ENCODE assay signal across 11 cellular contexts in the genomic region with DNA sequence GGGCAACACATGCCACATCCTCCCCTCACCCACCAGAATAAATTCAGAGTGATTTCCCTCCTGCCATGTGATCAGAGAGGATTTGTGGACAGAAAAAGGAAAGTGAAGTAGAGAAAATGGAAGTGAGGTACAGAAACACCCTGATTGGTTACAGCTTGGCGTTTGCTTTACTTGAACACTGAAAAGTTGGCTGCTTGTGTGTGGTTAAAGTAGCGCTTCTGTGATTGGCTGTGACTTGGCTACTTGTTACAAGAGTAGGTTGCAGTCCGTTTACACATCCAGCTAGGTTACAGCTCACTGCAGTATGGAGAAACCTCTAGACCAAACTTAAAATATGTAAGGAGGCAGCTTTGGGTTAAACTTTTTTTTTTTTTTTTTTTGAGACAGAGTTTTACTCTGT.
DNase-seq lines count a peak whose midpoint lies in the region; ATAC-seq and TF ChIP-seq lines count a peak whose summit lies in the region.
"Had no signal": no experiment of that assay in that cellular context is flagged by ENCODE, and none has a peak within 500 bp of the region (broad histone marks: within the 10 kb centered on the region; RNA-seq: fewer than 3 reads in every experiment).

No MANE protein-coding gene starts in this region.

- H2AFZ ChIP-seq in GM23338: peak overlapping the region; percentile 81; the same call in 1 of the 2 replicates

- TF ChIP-seq EP300 in gastroesophageal sphincter (IDR thresholded peaks at IDR 0.05): no peak

- WGBS in right cardiac atrium: 90% methylated on average over 3 of the region's 3 CpGs
- WGBS in adrenal gland, 4 donors: 86 to 92% (median 89%) methylated on average over 3 of the region's 3 CpGs
- 79 to 92% methylated on average over 2 to 3 of the region's 3 CpGs for WGBS in gastroesophageal sphincter (ENCODE audit: low coverage in 1 of 2), 2 donors

- no peak overlapping the region for H3K4me2 ChIP-seq in GM23338

- H3K4me1 ChIP-seq in GM23338 (ENCODE audit: insufficient read depth): peaks cover 18% of the 10 kb centered on the region
- H3K4me1 ChIP-seq in right cardiac atrium (ENCODE audit: control insufficient read depth, insufficient read depth, low read length): no peaks in the 10 kb centered on the region
- H3K4me1 ChIP-seq in adrenal gland (replicated peaks in 1 of 2): no peaks in the 10 kb centered on the region
- peaks cover 0 to 2% (median 0%) of the 10 kb centered on the region in 3 donors for H3K4me1 ChIP-seq in gastroesophageal sphincter

- H4K20me1 ChIP-seq in GM23338 (replicated peaks; ENCODE audit: insufficient read depth): no peaks in the 10 kb centered on the region

- H3K9me3 ChIP-seq in right cardiac atrium (ENCODE audit: control insufficient read depth, low read length) (no peaks in the 10 kb centered on the region), adrenal gland (replicated peaks in 1 of 3) (no peaks in the 10 kb centered on the region), gastroesophageal sphincter (no peaks in the 10 kb centered on the region)

- H3K36me3 Mint-ChIP-seq in GM23338 (ENCODE audit: low read depth) (no peaks in the 10 kb centered on the region), natural killer cell (no peaks in the 10 kb centered on the region)
- H3K36me3 Mint-ChIP-seq: T-cell had no signal

- H3K27me3 Mint-ChIP-seq in GM23338 (ENCODE audit: insufficient read depth, low read depth, poor library complexity) (no peaks in the 10 kb centered on the region), natural killer cell (ENCODE audit: low read depth in 2 of 2) (peaks cover 0 to 3% of the 10 kb centered on the region in 2 donors)
- H3K27me3 Mint-ChIP-seq: activated T-helper 17 cell treated with anti-CD3 and anti-CD28 coated beads, Interleukin-2, amount 50 U/mL, for 72 hours; T-cell had no signal

- H3K4me3 ChIP-seq in GM23338: no peak overlapping the region
- H3K4me3 ChIP-seq in right cardiac atrium (ENCODE audit: low read length): no peak overlapping the region
- no peak overlapping the region for H3K4me3 ChIP-seq in adrenal gland
- H3K4me3 ChIP-seq in gastroesophageal sphincter: no peak overlapping the region

- no peak for DNase-seq in GM23338 (ENCODE audit: low spot score)
- no peak for DNase-seq in natural killer cell
- DNase-seq in right cardiac atrium: no peak
- no peak for DNase-seq in NCI-H2081 (lab: John Stamatoyannopoulos, UW)
- no peak for DNase-seq in adrenal gland
- DNase-seq: Kasumi-1 had no signal

- no peaks in the 10 kb centered on the region for H3K27me3 ChIP-seq in GM23338 (ENCODE audit: insufficient read depth)
- H3K27me3 ChIP-seq in right cardiac atrium (ENCODE audit: control insufficient read depth, insufficient read depth): no peaks in the 10 kb centered on the region
- no peaks in the 10 kb centered on the region for H3K27me3 ChIP-seq in adrenal gland
- no peaks in the 10 kb centered on the region for H3K27me3 ChIP-seq in gastroesophageal sphincter

- H3K4me3 Mint-ChIP-seq in GM23338 (no peak overlapping the region), natural killer cell (peak overlapping the region; percentile 53)
- H3K4me3 Mint-ChIP-seq: activated T-helper 17 cell treated with anti-CD3 and anti-CD28 coated beads, Interleukin-2, amount 50 U/mL, for 72 hours; T-cell had no signal

- no peak for TF ChIP-seq CTCF in GM23338 (conservative IDR thresholded peaks at IDR 0.05; ENCODE audit: low read depth in 2 of 2)
- TF ChIP-seq CTCF in natural killer cell (IDR thresholded peaks at IDR 0.05): no peak
- no peak for TF ChIP-seq CTCF in adrenal gland (IDR thresholded peaks at IDR 0.05)
- no peak for TF ChIP-seq CTCF in gastroesophageal sphincter (IDR thresholded peaks at IDR 0.05)

- intact Hi-C loops in natural killer cell (cut with micrococcal nuclease): loop anchor here (1.0 kb wide), 1 partner anchor 84 kb away; no protein-coding TSS in a partner anchor
- intact Hi-C loops in right cardiac atrium (cut with DNase I): no loop called here
- intact Hi-C loops in adrenal gland (cut with DNase I): no loop called here

- no peaks in the 10 kb centered on the region for H3K79me2 ChIP-seq in GM23338 (replicated peaks; ENCODE audit: insufficient read depth)

- H3K4me1 Mint-ChIP-seq in GM23338 (peaks cover 11% of the 10 kb centered on the region), natural killer cell (peaks cover 17 to 18% of the 10 kb centered on the region in 2 donors)
- H3K4me1 Mint-ChIP-seq: activated T-helper 17 cell treated with anti-CD3 and anti-CD28 coated beads, Interleukin-2, amount 50 U/mL, for 72 hours; T-cell had no signal

- H3K36me3 ChIP-seq in GM23338 (ENCODE audit: insufficient read depth) (no peaks in the 10 kb centered on the region), adrenal gland (replicated peaks in 1 of 2) (no peaks in the 10 kb centered on the region), gastroesophageal sphincter (no peaks in the 10 kb centered on the region)

- no peak for TF ChIP-seq POLR2A in adrenal gland (IDR thresholded peaks at IDR 0.05)
- TF ChIP-seq POLR2A in gastroesophageal sphincter (IDR thresholded peaks at IDR 0.05): no peak

- ATAC-seq in GM18907 (IDR thresholded peaks at IDR 0.05; ENCODE audit: unreplicated experiment) (peak; percentile 67), GM23338 (no peak), HG03460 (IDR thresholded peaks at IDR 0.05; ENCODE audit: unreplicated experiment) (peak; percentile 55), natural killer cell (peak; percentile 63 to 81 (median 66)), right cardiac atrium (no peak), gastroesophageal sphincter (no peak)
- ATAC-seq: T-cell had no signal

- no peak overlapping the region for H3K27ac ChIP-seq in GM23338 (ENCODE audit: low read depth)
- H3K27ac ChIP-seq in right cardiac atrium (ENCODE audit: low read length): no peak overlapping the region
- H3K27ac ChIP-seq in adrenal gland: no peak overlapping the region
- no peak overlapping the region for H3K27ac ChIP-seq in gastroesophageal sphincter

- H3K9me3 Mint-ChIP-seq in GM23338: no peaks in the 10 kb centered on the region
- no peaks in the 10 kb centered on the region for H3K9me3 Mint-ChIP-seq in natural killer cell

- H3F3A ChIP-seq in GM23338 (replicated peaks; ENCODE audit: low read depth): no peaks in the 10 kb centered on the region

- H3K9me2 ChIP-seq in GM23338 (ENCODE audit: insufficient read depth): peaks cover 3% of the 10 kb centered on the region; the same call in 1 of the 2 replicates

- H3K27ac Mint-ChIP-seq in GM23338 (no peak overlapping the region), natural killer cell (peak overlapping the region; percentile 68 to 80)
- H3K27ac Mint-ChIP-seq: activated T-helper 17 cell treated with anti-CD3 and anti-CD28 coated beads, Interleukin-2, amount 50 U/mL, for 72 hours; T-cell had no signal

TF ChIP-seq in GM23338, 12 proteins besides CTCF, POLR2A, EP300 and RAD21:
- TF ChIP-seq EZH2 (IDR thresholded peaks at IDR 0.05; ENCODE audit: low read depth, unreplicated experiment): no peak
- no peak for TF ChIP-seq JUNB (IDR thresholded peaks at IDR 0.05; ENCODE audit: unreplicated experiment)
- TF ChIP-seq EZH2phosphoT487 (IDR thresholded peaks at IDR 0.05; ENCODE audit: unreplicated experiment): no peak
- TF ChIP-seq, protein P1, sequence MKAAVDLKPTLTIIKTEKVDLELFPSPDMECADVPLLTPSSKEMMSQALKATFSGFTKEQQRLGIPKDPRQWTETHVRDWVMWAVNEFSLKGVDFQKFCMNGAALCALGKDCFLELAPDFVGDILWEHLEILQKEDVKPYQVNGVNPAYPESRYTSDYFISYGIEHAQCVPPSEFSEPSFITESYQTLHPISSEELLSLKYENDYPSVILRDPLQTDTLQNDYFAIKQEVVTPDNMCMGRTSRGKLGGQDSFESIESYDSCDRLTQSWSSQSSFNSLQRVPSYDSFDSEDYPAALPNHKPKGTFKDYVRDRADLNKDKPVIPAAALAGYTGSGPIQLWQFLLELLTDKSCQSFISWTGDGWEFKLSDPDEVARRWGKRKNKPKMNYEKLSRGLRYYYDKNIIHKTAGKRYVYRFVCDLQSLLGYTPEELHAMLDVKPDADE (IDR thresholded peaks at IDR 0.05): no peak
- no peak for TF ChIP-seq ZNF331 (CRISPR knock-in tag; IDR thresholded peaks at IDR 0.05; ENCODE audit: low read depth)
- TF ChIP-seq ZNF114 (CRISPR knock-in tag; IDR thresholded peaks at IDR 0.05): no peak

Comparison
In these comparisons a context has a peak if more than half of its experiments do, and no peak if none do; other contexts are left out.
1. ATAC-seq: peak in GM18907 (single experiment), HG03460 (single experiment) and natural killer cell (3 of 3); none in GM23338 (single experiment), right cardiac atrium (0 of 2) and gastroesophageal sphincter (single experiment).